In the genomic region with DNA sequence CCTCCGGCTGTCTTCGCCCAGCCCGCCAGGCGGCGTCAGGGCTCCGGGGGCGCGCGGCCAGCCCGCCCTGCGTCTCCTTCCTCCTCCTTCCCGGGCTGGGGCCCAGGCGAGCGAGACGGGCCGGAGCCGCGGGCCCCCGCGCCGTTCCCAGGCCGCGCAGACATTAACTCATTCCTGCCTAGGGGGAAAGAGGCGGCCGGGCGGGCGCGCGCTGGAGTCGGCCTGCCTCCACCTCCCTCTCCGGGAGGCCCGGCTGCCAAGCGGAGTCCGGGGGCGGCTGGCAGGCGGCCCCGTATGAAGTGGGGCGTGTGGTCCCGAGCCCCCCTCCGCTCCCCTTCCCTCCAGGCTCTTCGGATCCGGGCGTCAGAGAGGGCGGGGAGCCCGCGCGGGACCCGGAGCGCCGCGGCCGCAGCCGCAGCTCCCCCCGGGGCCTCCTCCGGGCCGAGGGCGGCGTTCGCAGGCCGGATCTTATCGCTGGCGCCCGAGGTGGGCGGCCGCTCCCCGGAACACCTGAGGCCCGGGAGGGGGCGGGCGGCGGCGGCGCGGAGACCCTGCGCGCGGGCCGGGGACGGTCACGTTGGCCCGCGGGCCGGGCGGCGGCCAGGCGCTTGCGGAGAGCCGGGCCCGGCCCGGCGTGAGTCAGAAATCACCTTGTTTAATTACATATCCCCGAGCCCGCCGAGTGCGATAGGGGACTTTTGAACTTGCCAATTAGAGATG, we compare ENCODE assay signal across 1 cellular context.
TF ChIP-seq lines count a peak whose summit lies in the region.

No MANE protein-coding gene starts in this region.

TF ChIP-seq in SK-N-SH treated with all-trans-retinoic acid at 6 μM for 48 hours, 23 proteins besides CTCF, POLR2A, EP300 and RAD21 (continued from another document):
- TF ChIP-seq, protein P1, sequence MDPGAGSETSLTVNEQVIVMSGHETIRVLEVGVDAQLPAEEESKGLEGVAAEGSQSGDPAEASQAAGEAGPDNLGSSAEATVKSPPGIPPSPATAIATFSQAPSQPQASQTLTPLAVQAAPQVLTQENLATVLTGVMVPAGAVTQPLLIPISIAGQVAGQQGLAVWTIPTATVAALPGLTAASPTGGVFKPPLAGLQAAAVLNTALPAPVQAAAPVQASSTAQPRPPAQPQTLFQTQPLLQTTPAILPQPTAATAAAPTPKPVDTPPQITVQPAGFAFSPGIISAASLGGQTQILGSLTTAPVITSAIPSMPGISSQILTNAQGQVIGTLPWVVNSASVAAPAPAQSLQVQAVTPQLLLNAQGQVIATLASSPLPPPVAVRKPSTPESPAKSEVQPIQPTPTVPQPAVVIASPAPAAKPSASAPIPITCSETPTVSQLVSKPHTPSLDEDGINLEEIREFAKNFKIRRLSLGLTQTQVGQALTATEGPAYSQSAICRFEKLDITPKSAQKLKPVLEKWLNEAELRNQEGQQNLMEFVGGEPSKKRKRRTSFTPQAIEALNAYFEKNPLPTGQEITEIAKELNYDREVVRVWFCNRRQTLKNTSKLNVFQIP (CRISPR knock-in tag; IDR thresholded peaks at IDR 0.05; ENCODE audit: borderline replicate concordance, low read depth): no peak
- TF ChIP-seq ZC3H10 (CRISPR knock-in tag; IDR thresholded peaks at IDR 0.05): no peak
- TF ChIP-seq TCF4 (CRISPR knock-in tag; IDR thresholded peaks at IDR 0.05; ENCODE audit: borderline replicate concordance): no peak
- no peak for TF ChIP-seq ESRRG (CRISPR knock-in tag; IDR thresholded peaks at IDR 0.05)
- TF ChIP-seq ZFP3 (CRISPR knock-in tag; IDR thresholded peaks at IDR 0.05): peak; percentile 73; the same call in 1 of the 2 replicates
- no peak for TF ChIP-seq ZFP30 (CRISPR knock-in tag; IDR thresholded peaks at IDR 0.05)
